8 cellular contexts compared by ENCODE assay signal in genomic region chr15:55627730-55628368, GRCh38. TPM values are rescaled to one million over a fixed set of nuclear protein-coding genes. Genes with fewer than 3 reads are reported as not detected.
A peak's percentile ranks its signal among the peaks of the same experiment; 100 is the strongest.
DNase-seq lines count a peak whose midpoint lies in the region; ATAC-seq, FAIRE-seq and TF ChIP-seq lines count a peak whose summit lies in the region.

No MANE protein-coding gene starts in this region.

- TF ChIP-seq CTCF in bronchial epithelial cell (IDR thresholded peaks at IDR 0.05; ENCODE audit: insufficient read depth, low read length, severe bottlenecking), result no peak

- peaks cover 13 to 26% of the 10 kb centered on the region in 2 donors for H3K27me3 Mint-ChIP-seq in effector memory CD8-positive, alpha-beta T cell

- no peak overlapping the region for H3K4me3 ChIP-seq in bronchial epithelial cell (ENCODE audit: low read depth, low read length)

- H3K36me3 Mint-ChIP-seq in effector memory CD8-positive, alpha-beta T cell (ENCODE audit: insufficient read depth), result no peaks in the 10 kb centered on the region

- ATAC-seq in GM19328 (IDR thresholded peaks at IDR 0.05; ENCODE audit: unreplicated experiment) (no peak), GM21723 (IDR thresholded peaks at IDR 0.05; ENCODE audit: unreplicated experiment) (no peak)
- ATAC-seq in effector memory CD8-positive, alpha-beta T cell (replicated peaks), result no peak

- FAIRE-seq in bronchial epithelial cell (lab: Jason Lieb, UNC), result no peak

- H3K4me1 Mint-ChIP-seq in effector memory CD8-positive, alpha-beta T cell (ENCODE audit: low read depth in 2 of 2), result no peaks in the 10 kb centered on the region

- H3K4me3 Mint-ChIP-seq in effector memory CD8-positive, alpha-beta T cell, result no peak overlapping the region

- no peaks in the 10 kb centered on the region for H3K9me3 Mint-ChIP-seq in effector memory CD8-positive, alpha-beta T cell

- no peak overlapping the region for H3K27ac Mint-ChIP-seq in effector memory CD8-positive, alpha-beta T cell

- no peaks in the 10 kb centered on the region for H3K36me3 ChIP-seq in bronchial epithelial cell (ENCODE audit: control insufficient read depth, insufficient read depth, low read length)

- peak; percentile 67 for DNase-seq in COLO829 (ENCODE audit: low spot score)
- peak; percentile 88 for DNase-seq in M059J (ENCODE audit: low read depth)
- DNase-seq in bronchial epithelial cell (ENCODE audit: low read depth), result peak; percentile 99
- DNase-seq in myocyte (ENCODE audit: low read depth), result peak; percentile 77
- no peak for DNase-seq in effector memory CD8-positive, alpha-beta T cell
- DNase-seq in stimulated activated naive CD4-positive, alpha-beta T cell treated with Interleukin-2 at 50 U/mL for 16 hours (lab: John Stamatoyannopoulos, UW), result no peak

- H3K27me3 ChIP-seq in bronchial epithelial cell (ENCODE audit: control insufficient read depth, insufficient read depth, low read length), result no peaks in the 10 kb centered on the region

RNA-seq across cellular contexts. Expression of gene PYGO1, which starts 39.7 kb away (rescaled TPM):
- total RNA-seq in M059J (2014; rRNA removed; shearing (Covaris generic)), result 4.8 and 5.4 TPM in 2 replicates
- total RNA-seq in bronchial epithelial cell, result 1.1 and 1.3 TPM in 2 replicates
- 13.9 and 15.2 TPM in 2 replicates for total RNA-seq in myocyte
- 3.7 TPM for polyA plus RNA-seq in myocyte (2012)

Comparison
In these comparisons a context has a peak if more than half of its experiments do, and no peak if none do; other contexts are left out.
1. DNase-seq: peak in COLO829 (single experiment), M059J (single experiment), bronchial epithelial cell (single experiment) and myocyte (single experiment); none in effector memory CD8-positive, alpha-beta T cell (0 of 3) and stimulated activated naive CD4-positive, alpha-beta T cell treated with Interleukin-2 at 50 U/mL for 16 hours (single experiment).